ENCODE assay signal across 19 cellular contexts in the genomic region with DNA sequence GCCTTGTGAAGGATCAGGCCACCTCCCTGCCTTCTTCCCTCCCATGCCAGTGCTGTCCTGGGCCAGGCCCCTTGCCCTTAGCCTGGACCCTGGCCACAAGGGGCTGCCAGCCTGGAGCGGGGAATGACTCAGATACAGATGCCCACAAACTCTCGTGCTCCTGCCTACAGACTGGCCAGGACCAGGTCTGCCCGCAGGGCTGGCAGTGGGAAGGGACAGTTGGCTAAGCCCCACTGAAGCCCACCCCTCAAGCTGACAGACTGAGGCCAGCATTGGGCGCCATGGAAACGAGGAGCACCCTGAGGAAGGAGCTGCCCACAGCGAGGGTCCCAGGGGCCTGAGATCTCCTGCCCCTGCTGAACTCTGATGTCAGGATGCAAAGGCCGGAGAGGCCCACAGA. TPM values are rescaled to one million over a fixed set of nuclear protein-coding genes. Genes with fewer than 3 reads are reported as not detected.
DNase-seq lines count a peak whose midpoint lies in the region; ATAC-seq and TF ChIP-seq lines count a peak whose summit lies in the region.
"Had no signal": no experiment of that assay in that cellular context is flagged by ENCODE, and none has a peak within 500 bp of the region (broad histone marks: within the 10 kb centered on the region; RNA-seq: fewer than 3 reads in every experiment).

No MANE protein-coding gene starts in this region.

- ATAC-seq in GM21619 (IDR thresholded peaks at IDR 0.05; ENCODE audit: unreplicated experiment) (no peak), HG02870 (IDR thresholded peaks at IDR 0.05; ENCODE audit: unreplicated experiment) (no peak)
- ATAC-seq: A549 had no signal

- H3K36me3 Mint-ChIP-seq in endodermal cell (ENCODE audit: low read depth): no peaks in the 10 kb centered on the region
- H3K36me3 Mint-ChIP-seq: CD14-positive monocyte; CD8-positive, alpha-beta memory T cell had no signal

- H3K4me3 ChIP-seq in BLaER1 treated with 17β-estradiol and CSF1 and Interleukin-3, amounts not matched to agents 10 nM and 100 nM: no peak overlapping the region
- H3K4me3 ChIP-seq in endodermal cell (ENCODE audit: low read length) (no peak overlapping the region), spleen (no peak overlapping the region), suprapubic skin (no peak overlapping the region)
- H3K4me3 ChIP-seq: A549, GM23248, HAP-1 had no signal

- intact Hi-C loops in spleen (cut with DNase I; ENCODE audit: low total_unique reads): no loop called here

- H3K4me1 Mint-ChIP-seq in endodermal cell: peaks cover 10% of the 10 kb centered on the region
- H3K4me1 Mint-ChIP-seq: CD14-positive monocyte had no signal

- H3K27me3 Mint-ChIP-seq in endodermal cell (ENCODE audit: insufficient read depth): peaks cover 11% of the 10 kb centered on the region

- H4K20me1 ChIP-seq in BLaER1 treated with 17β-estradiol and CSF1 and Interleukin-3, amounts not matched to agents 10 nM and 100 nM: no peaks in the 10 kb centered on the region

- TF ChIP-seq CTCF in endodermal cell (conservative IDR thresholded peaks at IDR 0.05): no peak
- no peak for TF ChIP-seq CTCF in spleen (IDR thresholded peaks at IDR 0.05 in 8 of 11, conservative IDR thresholded peaks at IDR 0.05 in 3 of 11)
- no peak for TF ChIP-seq CTCF in suprapubic skin (IDR thresholded peaks at IDR 0.05)

- H3K27ac Mint-ChIP-seq in endodermal cell: no peak overlapping the region
- H3K27ac Mint-ChIP-seq: CD4-positive, alpha-beta T cell; CD8-positive, alpha-beta memory T cell; HFFc6 had no signal

- H3K4me1 ChIP-seq in BLaER1 treated with 17β-estradiol and CSF1 and Interleukin-3, amounts not matched to agents 10 nM and 100 nM: peaks cover 7 to 49% (median 41%) of the 10 kb centered on the region in 10 experiments; a peak in 19 of 20 replicates
- H3K4me1 ChIP-seq in endodermal cell (ENCODE audit: control insufficient read depth, insufficient read depth, low read length) (no peaks in the 10 kb centered on the region), spleen (peaks cover 0 to 8% (median 0%) of the 10 kb centered on the region in 6 donors), suprapubic skin (no peaks in the 10 kb centered on the region)
- H3K4me1 ChIP-seq: A549, HAP-1 had no signal

- H3K4me3 Mint-ChIP-seq in endodermal cell: no peak overlapping the region
- H3K4me3 Mint-ChIP-seq: CD14-positive monocyte; CD4-positive, alpha-beta T cell; CD8-positive, alpha-beta memory T cell; HFFc6 had no signal

- H3K4me2 ChIP-seq in BLaER1 treated with 17β-estradiol and CSF1 and Interleukin-3, amounts not matched to agents 10 nM and 100 nM: peak overlapping the region in 8 of 11 experiments; percentile 26 to 84 (median 49); a peak in 14 of 22 replicates
- H3K4me2 ChIP-seq: A549 had no signal

- no peak for TF ChIP-seq EP300 in suprapubic skin (IDR thresholded peaks at IDR 0.05)

- DNase-seq in endodermal cell: no peak
- DNase-seq in spleen: peak; percentile 49
- no peak for DNase-seq in suprapubic skin (ENCODE audit: low spot score in 2 of 2)
- DNase-seq: 8988T; ACHN; CD4-positive, alpha-beta T cell; CD8-positive, alpha-beta memory T cell; DMS53; DMS79 treated with DMSO at 0.1 percent for 48 hours; GF-D8; GM23248; HFFc6 had no signal

- H3K9ac ChIP-seq in BLaER1 treated with 17β-estradiol and CSF1 and Interleukin-3, amounts not matched to agents 10 nM and 100 nM: peak overlapping the region in 1 of 11 experiments; percentile 17; a peak in 1 of 22 replicates
- H3K9ac ChIP-seq in endodermal cell (ENCODE audit: extremely low read depth, low read length, poor library complexity, severe bottlenecking): no peak overlapping the region
- H3K9ac ChIP-seq: GM23248 had no signal

- 94% methylated on average over 4 to 7 of the region's 7 CpGs for WGBS in endodermal cell (ENCODE audit: insufficient coverage in 1 of 2, insufficient read length in 1 of 2), 2 experiments
- 71 to 92% (median 86%) methylated on average over 5 to 7 of the region's 7 CpGs for WGBS in spleen, 5 donors
- WGBS in suprapubic skin: 96% methylated on average over 4 of the region's 7 CpGs

- no peaks in the 10 kb centered on the region for H3K9me3 ChIP-seq in BLaER1 treated with 17β-estradiol and CSF1 and Interleukin-3, amounts not matched to agents 10 nM and 100 nM (replicated peaks in 1 of 11)
- H3K9me3 ChIP-seq in endodermal cell (ENCODE audit: control insufficient read depth, low read length) (no peaks in the 10 kb centered on the region), spleen (no peaks in the 10 kb centered on the region), suprapubic skin (no peaks in the 10 kb centered on the region)
- H3K9me3 ChIP-seq: A549, HAP-1 had no signal

- no peaks in the 10 kb centered on the region for H3K27me3 ChIP-seq in BLaER1 treated with 17β-estradiol and CSF1 and Interleukin-3, amounts not matched to agents 10 nM and 100 nM
- H3K27me3 ChIP-seq in endodermal cell (ENCODE audit: control insufficient read depth, insufficient read depth, low read length, poor library complexity, severe bottlenecking): no peaks in the 10 kb centered on the region
- H3K27me3 ChIP-seq in spleen (replicated peaks in 1 of 7): peaks cover 0 to 10% (median 0%) of the 10 kb centered on the region in 7 donors
- H3K27me3 ChIP-seq in suprapubic skin: peaks cover 9% of the 10 kb centered on the region

- H3K9me3 Mint-ChIP-seq in endodermal cell: no peaks in the 10 kb centered on the region
- H3K9me3 Mint-ChIP-seq: CD4-positive, alpha-beta T cell; CD8-positive, alpha-beta memory T cell; HFFc6 had no signal

- TF ChIP-seq POLR2A in spleen (IDR thresholded peaks at IDR 0.05) (no peak), suprapubic skin (IDR thresholded peaks at IDR 0.05) (no peak)

- no peak overlapping the region for H3K27ac ChIP-seq in BLaER1 treated with 17β-estradiol and CSF1 and Interleukin-3, amounts not matched to agents 10 nM and 100 nM
- H3K27ac ChIP-seq in endodermal cell (ENCODE audit: low read depth, low read length) (peak overlapping the region; percentile 42), spleen (no peak overlapping the region), suprapubic skin (no peak overlapping the region)
- H3K27ac ChIP-seq: A549, GM23248 had no signal

- H3K36me3 ChIP-seq in BLaER1 treated with 17β-estradiol and CSF1 and Interleukin-3, amounts not matched to agents 10 nM and 100 nM: no peaks in the 10 kb centered on the region
- H3K36me3 ChIP-seq in endodermal cell (ENCODE audit: control insufficient read depth, insufficient read depth, low read length): no peaks in the 10 kb centered on the region
- no peaks in the 10 kb centered on the region for H3K36me3 ChIP-seq in spleen
- no peaks in the 10 kb centered on the region for H3K36me3 ChIP-seq in suprapubic skin
- H3K36me3 ChIP-seq: HAP-1 had no signal

RNA-seq across cellular contexts. Expression of a gene that starts 14.1 kb away (rescaled TPM):
- total RNA-seq in endodermal cell (under 1 TPM; 0.13 to 0.95 TPM), spleen (10 to 100 TPM; 12.5 to 43.5 (median 20.3) TPM), suprapubic skin (1 to 10 TPM in 1 of 4 donors, under 1 TPM in 3; 0.47 to 1.1 (median 0.78) TPM)
- polyA plus RNA-seq in endodermal cell (2013, experiment 1 of 2): 32.3 TPM
- 25.2 TPM for polyA plus RNA-seq in endodermal cell (2013, experiment 2 of 2)
- 1 to 10 TPM in 2 of 3 donors, under 1 TPM in 1; 0.46 to 3.0 (median 2.0) TPM for polyA plus RNA-seq in spleen
- total RNA-seq: CD4-positive, alpha-beta T cell; GM23248; HFFc6 had no signal
- polyA plus RNA-seq: BJ; CD8-positive, alpha-beta memory T cell; GM23248 had no signal

Comparison
In these comparisons a context has a peak if more than half of its experiments do, and no peak if none do; other contexts are left out.
1. RNA of a gene that starts 14.1 kb away (total RNA-seq): 12.5 to 43.5 TPM in spleen; 0.13 to 0.95 TPM in endodermal cell and 0.47 to 1.1 TPM in suprapubic skin; every median in the first group is over 4 times any median in the second.